12 cellular contexts compared by ENCODE assay signal in genomic region chr16:56246051-56246817, GRCh38. TPM values are rescaled to one million over a fixed set of nuclear protein-coding genes. Genes with fewer than 3 reads are reported as not detected.
DNase-seq lines count a peak whose midpoint lies in the region; ATAC-seq, FAIRE-seq and TF ChIP-seq lines count a peak whose summit lies in the region.
"Had no signal": no experiment of that assay in that cellular context is flagged by ENCODE, and none has a peak within 500 bp of the region (broad histone marks: within the 10 kb centered on the region; RNA-seq: fewer than 3 reads in every experiment).

No MANE protein-coding gene starts in this region.

- H3K27ac ChIP-seq in astrocyte (ENCODE audit: low read depth, low read length), result no peak overlapping the region
- H3K27ac ChIP-seq: neutrophil had no signal

- no peaks in the 10 kb centered on the region for H3K36me3 Mint-ChIP-seq in astrocyte (ENCODE audit: low read depth, unreplicated experiment)
- H3K36me3 Mint-ChIP-seq in stimulated activated memory B cell treated with anti-CD40 and anti-IgM and Interleukin-4, amounts not matched to agents 10 μg/mL and 1 μg/mL and 100 μg/mL, for 72 hours, result no peaks in the 10 kb centered on the region
- H3K36me3 Mint-ChIP-seq: stimulated activated effector memory CD8-positive, alpha-beta T cell treated with anti-CD3 and anti-CD28 coated beads, Interleukin-12 subunit alpha, Interleukin-12 subunit beta, amount 100 ng/mL, for 72 hours had no signal

- H3K27me3 ChIP-seq in astrocyte (ENCODE audit: insufficient read depth, low read length), result no peaks in the 10 kb centered on the region
- H3K27me3 ChIP-seq: neutrophil had no signal

- no peak for FAIRE-seq in astrocyte (lab: Jason Lieb, UNC)

- no peaks in the 10 kb centered on the region for H3K9me3 ChIP-seq in astrocyte (ENCODE audit: insufficient read depth, low read depth, low read length)
- H3K9me3 ChIP-seq: neutrophil had no signal

- no peaks in the 10 kb centered on the region for H4K20me1 ChIP-seq in astrocyte (ENCODE audit: insufficient read depth, low read length)

- no peak overlapping the region for H3K4me2 ChIP-seq in astrocyte (ENCODE audit: low read length)

- no peak overlapping the region for H3K4me3 ChIP-seq in astrocyte (ENCODE audit: insufficient read depth, low read depth, low read length)

- H3K27me3 Mint-ChIP-seq in astrocyte (ENCODE audit: low read depth, unreplicated experiment), result peaks cover 7% of the 10 kb centered on the region
- no peaks in the 10 kb centered on the region for H3K27me3 Mint-ChIP-seq in stimulated activated memory B cell treated with anti-CD40 and anti-IgM and Interleukin-4, amounts not matched to agents 10 μg/mL and 1 μg/mL and 100 μg/mL, for 72 hours

- no peaks in the 10 kb centered on the region for H3K79me2 ChIP-seq in astrocyte (ENCODE audit: insufficient read depth, low read length)

- no peak overlapping the region for H3K9ac ChIP-seq in astrocyte (ENCODE audit: low read length)

- H3K9me3 Mint-ChIP-seq in astrocyte (ENCODE audit: unreplicated experiment), result peaks cover 4% of the 10 kb centered on the region
- H3K9me3 Mint-ChIP-seq in stimulated activated memory B cell treated with anti-CD40 and anti-IgM and Interleukin-4, amounts not matched to agents 10 μg/mL and 1 μg/mL and 100 μg/mL, for 72 hours, result peaks cover 3% of the 10 kb centered on the region
- H3K9me3 Mint-ChIP-seq: stimulated activated effector memory CD8-positive, alpha-beta T cell treated with anti-CD3 and anti-CD28 coated beads, Interleukin-12 subunit alpha, Interleukin-12 subunit beta, amount 100 ng/mL, for 72 hours had no signal

- no peak for TF ChIP-seq CTCF in astrocyte (IDR thresholded peaks at IDR 0.05; ENCODE audit: insufficient read depth, low read depth, low read length)

- H3K27ac Mint-ChIP-seq in astrocyte (ENCODE audit: unreplicated experiment), result no peak overlapping the region
- H3K27ac Mint-ChIP-seq in stimulated activated memory B cell treated with anti-CD40 and anti-IgM and Interleukin-4, amounts not matched to agents 10 μg/mL and 1 μg/mL and 100 μg/mL, for 72 hours, result peak overlapping the region; percentile 67
- H3K27ac Mint-ChIP-seq: stimulated activated effector memory CD8-positive, alpha-beta T cell treated with anti-CD3 and anti-CD28 coated beads, Interleukin-12 subunit alpha, Interleukin-12 subunit beta, amount 100 ng/mL, for 72 hours had no signal

- peak; percentile 77 for ATAC-seq in stimulated activated memory B cell treated with anti-CD40 and anti-IgM and Interleukin-4, amounts not matched to agents 10 μg/mL and 1 μg/mL and 100 μg/mL, for 72 hours
- ATAC-seq in HG03135 (IDR thresholded peaks at IDR 0.05; ENCODE audit: unreplicated experiment) (no peak), HG03095 (IDR thresholded peaks at IDR 0.05; ENCODE audit: unreplicated experiment) (no peak), GM19035 (IDR thresholded peaks at IDR 0.05; ENCODE audit: unreplicated experiment) (no peak)
- ATAC-seq: stimulated activated effector memory CD8-positive, alpha-beta T cell treated with anti-CD3 and anti-CD28 coated beads, Interleukin-12 subunit alpha, Interleukin-12 subunit beta, amount 100 ng/mL, for 72 hours had no signal

- H3K4me3 Mint-ChIP-seq in astrocyte (ENCODE audit: unreplicated experiment), result no peak overlapping the region
- no peak overlapping the region for H3K4me3 Mint-ChIP-seq in stimulated activated memory B cell treated with anti-CD40 and anti-IgM and Interleukin-4, amounts not matched to agents 10 μg/mL and 1 μg/mL and 100 μg/mL, for 72 hours
- H3K4me3 Mint-ChIP-seq: stimulated activated effector memory CD8-positive, alpha-beta T cell treated with anti-CD3 and anti-CD28 coated beads, Interleukin-12 subunit alpha, Interleukin-12 subunit beta, amount 100 ng/mL, for 72 hours had no signal

- no peaks in the 10 kb centered on the region for H3K4me1 ChIP-seq in astrocyte (ENCODE audit: insufficient read depth, low read length)

- peaks cover 12% of the 10 kb centered on the region for H3K4me1 Mint-ChIP-seq in astrocyte (ENCODE audit: low read depth, unreplicated experiment)
- H3K4me1 Mint-ChIP-seq in stimulated activated memory B cell treated with anti-CD40 and anti-IgM and Interleukin-4, amounts not matched to agents 10 μg/mL and 1 μg/mL and 100 μg/mL, for 72 hours, result peaks cover 19% of the 10 kb centered on the region
- H3K4me1 Mint-ChIP-seq: stimulated activated effector memory CD8-positive, alpha-beta T cell treated with anti-CD3 and anti-CD28 coated beads, Interleukin-12 subunit alpha, Interleukin-12 subunit beta, amount 100 ng/mL, for 72 hours had no signal

- H2AFZ ChIP-seq in astrocyte (ENCODE audit: low read depth, low read length), result no peak overlapping the region

- peak; percentile 4 for DNase-seq in HT-29 (ENCODE audit: low spot score)
- DNase-seq in astrocyte (ENCODE audit: low read depth), result peak; percentile 3
- DNase-seq in islet precursor cell, result peak; percentile 100
- no peak for DNase-seq in KG1 (lab: John Stamatoyannopoulos, UW)
- DNase-seq: effector CD8-positive, alpha-beta T cell; NCI-H2171 had no signal

- no peaks in the 10 kb centered on the region for H3K36me3 ChIP-seq in astrocyte (ENCODE audit: insufficient read depth, low read length)
- H3K36me3 ChIP-seq: neutrophil had no signal

RNA-seq across cellular contexts. Expression of gene GNAO1, which starts 54.9 kb away (rescaled TPM):
- total RNA-seq in HT-29 (2014; rRNA removed; shearing (Covaris generic)), result 0.10 TPM in 1 of 2 replicates, not detected in the other
- total RNA-seq in astrocyte, result 1.7 and 2.8 TPM in 2 replicates
